16 cellular contexts compared by ENCODE assay signal in genomic region chr17:42136654-42137051, GRCh38. TPM values are rescaled to one million over a fixed set of nuclear protein-coding genes. Genes with fewer than 3 reads are reported as not detected.
A peak's percentile ranks its signal among the peaks of the same experiment; 100 is the strongest.
DNase-seq lines count a peak whose midpoint lies in the region; ATAC-seq, FAIRE-seq and TF ChIP-seq lines count a peak whose summit lies in the region.
"Had no signal": no experiment of that assay in that cellular context is flagged by ENCODE, and none has a peak within 500 bp of the region (broad histone marks: within the 10 kb centered on the region; RNA-seq: fewer than 3 reads in every experiment).

No MANE protein-coding gene starts in this region.

- H3K9me3 ChIP-seq in Peyer's patch = no peaks in the 10 kb centered on the region
- H3K9me3 ChIP-seq in HepG2 (ENCODE audit: low read length) = no peaks in the 10 kb centered on the region
- no peaks in the 10 kb centered on the region for H3K9me3 ChIP-seq in stomach
- H3K9me3 ChIP-seq: mucosa of descending colon had no signal

- in situ Hi-C loops in HepG2 (cut with HindIII; ENCODE audit: extremely low pct_ligation_motif_present, low pct_unique_long_range_greater_than_20kb) = no loop called here

- 97% methylated on average over 3 of the region's 3 CpGs for WGBS in HepG2 (ENCODE audit: low lambda C conversion rate)
- 50 to 73% (median 61%) methylated on average over 3 of the region's 3 CpGs for WGBS in stomach, 5 donors

- ATAC-seq in HepG2 (no peak), HG03571 (IDR thresholded peaks at IDR 0.05; ENCODE audit: unreplicated experiment) (no peak)

- no peaks in the 10 kb centered on the region for H3K27me3 ChIP-seq in Peyer's patch
- H3K27me3 ChIP-seq in HepG2 (ENCODE audit: control insufficient read depth in 1 of 2, insufficient read depth in 2 of 2, low read length in 2 of 2) = no peaks in the 10 kb centered on the region
- no peaks in the 10 kb centered on the region for H3K27me3 ChIP-seq in stomach

- POLR2A ChIA-PET in activated CD4-positive, alpha-beta memory T cell treated with anti-CD3 and anti-CD28 coated beads for 36 hours (lab: Charles Lee) = interaction anchor here (1.2 kb wide), 2 partner anchors 16 to 17 kb away, joined by 3 read pairs; no protein-coding TSS in a partner anchor
- POLR2A ChIA-PET in activated CD4-positive, alpha-beta memory T cell treated with anti-CD3 and anti-CD28 coated beads, Interleukin-2, amount 10 ng/mL, durations not matched to agents 7 days and 5 days (lab: Charles Lee) = interaction anchor here (1.2 to 4.4 kb wide), 4 partner anchors 14 to 24 kb away, joined by 3 to 15 read pairs (median 8); partner anchors contain the start of gene DHX58
- POLR2A ChIA-PET in HepG2 (lab: Yijun Ruan, JAX) = interaction anchor here (0.7 to 1.8 kb wide), 5 partner anchors 8 to 297 kb away, joined by 3 to 14 read pairs (median 6); partner anchors contain the start of gene KAT2A

- no peak for TF ChIP-seq CTCF in Peyer's patch (IDR thresholded peaks at IDR 0.05)
- no peak for TF ChIP-seq CTCF in HepG2 (CRISPR knock-in tag; IDR thresholded peaks at IDR 0.05)
- no peak for TF ChIP-seq CTCF in stomach (IDR thresholded peaks at IDR 0.05)

- H3K9ac ChIP-seq in HepG2 (ENCODE audit: insufficient read depth, low read depth, low read length) = no peak overlapping the region

- no peaks in the 10 kb centered on the region for H3K9me3 Mint-ChIP-seq in activated CD4-positive, alpha-beta memory T cell treated with anti-CD3 and anti-CD28 coated beads for 36 hours
- H3K9me3 Mint-ChIP-seq in activated CD4-positive, alpha-beta memory T cell treated with anti-CD3 and anti-CD28 coated beads, Interleukin-2, amount 10 ng/mL, durations not matched to agents 7 days and 5 days = no peaks in the 10 kb centered on the region
- H3K9me3 Mint-ChIP-seq: activated T-helper 1 cell treated with anti-CD3 and anti-CD28 coated beads, Interleukin-12 subunit alpha, Interleukin-12 subunit beta, Interleukin-2, Interleukin-4 antibody, amounts not matched to agents 30 ng/mL and 10 ng/mL and 1 ng/mL, durations not matched to agents 14 hours and 24 hours and 36 hours had no signal

- no peak for FAIRE-seq in HepG2 (lab: Jason Lieb, UNC)
- no peak for FAIRE-seq in GM12891 (lab: Jason Lieb, UNC)
- FAIRE-seq: bronchial epithelial cell had no signal

- no peak overlapping the region for H2AFZ ChIP-seq in HepG2 (ENCODE audit: low read length)

- no peak for TF ChIP-seq EP300 in HepG2 (IDR thresholded peaks at IDR 0.05; ENCODE audit: low read depth in 2 of 2, low read length in 2 of 2)
- TF ChIP-seq EP300 in HepG2 (CRISPR knock-in tag; IDR thresholded peaks at IDR 0.05; ENCODE audit: borderline replicate concordance) = no peak
- TF ChIP-seq EP300 in stomach (IDR thresholded peaks at IDR 0.05) = no peak

- H4K20me1 ChIP-seq in HepG2 (ENCODE audit: insufficient read depth, low read length) = peaks cover 3% of the 10 kb centered on the region

- no peak for TF ChIP-seq RAD21 in HepG2 (CRISPR knock-in tag; IDR thresholded peaks at IDR 0.05)

- no peak for DNase-seq in activated CD4-positive, alpha-beta memory T cell treated with anti-CD3 and anti-CD28 coated beads for 36 hours
- no peak for DNase-seq in activated CD4-positive, alpha-beta memory T cell treated with anti-CD3 and anti-CD28 coated beads, Interleukin-2, amount 10 ng/mL, durations not matched to agents 7 days and 5 days
- no peak for DNase-seq in Peyer's patch
- no peak for DNase-seq in HepG2 (ENCODE audit: low spot score)
- no peak for DNase-seq in stomach
- DNase-seq in GM12891 (ENCODE audit: insufficient read length, low spot score) = no peak
- DNase-seq in NOMO-1 treated with DMSO at 0.1 percent for 48 hours (lab: John Stamatoyannopoulos, UW; ENCODE audit: unreplicated experiment) = no peak
- DNase-seq: mucosa of descending colon, NCI-H1092 treated with DMSO at 0.1 percent for 48 hours, NCI-H446, SIG-M5 had no signal

- no peaks in the 10 kb centered on the region for H3K27me3 Mint-ChIP-seq in activated CD4-positive, alpha-beta memory T cell treated with anti-CD3 and anti-CD28 coated beads for 36 hours
- H3K27me3 Mint-ChIP-seq in activated CD4-positive, alpha-beta memory T cell treated with anti-CD3 and anti-CD28 coated beads, Interleukin-2, amount 10 ng/mL, durations not matched to agents 7 days and 5 days = no peaks in the 10 kb centered on the region

- H3K36me3 ChIP-seq in Peyer's patch (peaks cover 0 to 18% (median 0%) of the 10 kb centered on the region in 3 donors), HepG2 (replicated peaks in 1 of 2; ENCODE audit: control insufficient read depth in 1 of 2, insufficient read depth in 2 of 2, low read length in 2 of 2) (peaks cover 9 to 44% of the 10 kb centered on the region in 2 experiments; a peak in 4 of 5 replicates), stomach (peaks cover 7 to 27% (median 14%) of the 10 kb centered on the region in 4 donors)

- TF ChIP-seq POLR2A in Peyer's patch (IDR thresholded peaks at IDR 0.05) (no peak), HepG2 (IDR thresholded peaks at IDR 0.05; ENCODE audit: insufficient read depth in 1 of 2, low read depth in 2 of 2, low read length in 2 of 2) (no peak), stomach (IDR thresholded peaks at IDR 0.05) (no peak), GM12891 (IDR thresholded peaks at IDR 0.05; ENCODE audit: low read depth, low read length) (no peak)

- no TSS peak for BruUV-seq in HepG2 (replicated peaks; lab: Mats Ljungman, UMichigan)

- peaks cover 18% of the 10 kb centered on the region for H3K36me3 Mint-ChIP-seq in activated CD4-positive, alpha-beta memory T cell treated with anti-CD3 and anti-CD28 coated beads for 36 hours
- H3K36me3 Mint-ChIP-seq in activated CD4-positive, alpha-beta memory T cell treated with anti-CD3 and anti-CD28 coated beads, Interleukin-2, amount 10 ng/mL, durations not matched to agents 7 days and 5 days (ENCODE audit: low read depth) = peaks cover 33% of the 10 kb centered on the region

- H3K4me1 ChIP-seq in Peyer's patch (peaks cover 3 to 71% (median 43%) of the 10 kb centered on the region in 4 donors), HepG2 (ENCODE audit: insufficient read depth, low read length) (peaks cover 43% of the 10 kb centered on the region), stomach (peaks cover 75 to 93% (median 84%) of the 10 kb centered on the region in 4 donors)

- H3K4me1 Mint-ChIP-seq in activated CD4-positive, alpha-beta memory T cell treated with anti-CD3 and anti-CD28 coated beads for 36 hours (ENCODE audit: low read depth) = peaks cover 64% of the 10 kb centered on the region
- H3K4me1 Mint-ChIP-seq in activated CD4-positive, alpha-beta memory T cell treated with anti-CD3 and anti-CD28 coated beads, Interleukin-2, amount 10 ng/mL, durations not matched to agents 7 days and 5 days = peaks cover 46% of the 10 kb centered on the region

- intact Hi-C loops in activated CD4-positive, alpha-beta memory T cell treated with anti-CD3 and anti-CD28 coated beads for 36 hours (cut with micrococcal nuclease) = no loop called here
- intact Hi-C loops in HepG2 (cut with micrococcal nuclease; ENCODE audit: unreplicated experiment) (no loop called here), stomach (cut with DNase I; ENCODE audit: low total_unique reads) (no loop called here)

- H3K4me3 ChIP-seq in Peyer's patch = peak overlapping the region in 2 of 4 donors; percentile 21 to 31
- no peak overlapping the region for H3K4me3 ChIP-seq in HepG2 (replicated peaks in 1 of 3; ENCODE audit: insufficient read depth in 1 of 3, low read depth in 2 of 3, low read length in 3 of 3)
- peak overlapping the region in 3 of 4 donors; percentile 1 to 32 (median 26) for H3K4me3 ChIP-seq in stomach
- H3K4me3 ChIP-seq: mucosa of descending colon had no signal

- CTCF ChIA-PET in activated CD4-positive, alpha-beta memory T cell treated with anti-CD3 and anti-CD28 coated beads for 36 hours (lab: Charles Lee) = interaction anchor here (1.5 to 2.3 kb wide), 2 partner anchors 19 to 45 kb away, joined by 4 to 10 read pairs; no protein-coding TSS in a partner anchor
- CTCF ChIA-PET in activated CD4-positive, alpha-beta memory T cell treated with anti-CD3 and anti-CD28 coated beads, Interleukin-2, amount 10 ng/mL, durations not matched to agents 7 days and 5 days (lab: Charles Lee) = interaction anchor here (1.0 to 1.1 kb wide), 2 partner anchors 45 to 48 kb away, joined by 3 read pairs; no protein-coding TSS in a partner anchor
- CTCF ChIA-PET in HepG2 (lab: Yijun Ruan, JAX; ENCODE audit: low intra/inter-chr PET ratio, low total read pairs) = no interaction called here

- H3K27ac ChIP-seq in Peyer's patch (peak overlapping the region; percentile 66 to 86 (median 80)), HepG2 (ENCODE audit: extremely low read length, insufficient read depth, low read length) (peak overlapping the region; percentile 56), stomach (peak overlapping the region; percentile 81 to 95 (median 84))

- peak overlapping the region; percentile 69 for H3K27ac Mint-ChIP-seq in activated CD4-positive, alpha-beta memory T cell treated with anti-CD3 and anti-CD28 coated beads for 36 hours
- H3K27ac Mint-ChIP-seq in activated CD4-positive, alpha-beta memory T cell treated with anti-CD3 and anti-CD28 coated beads, Interleukin-2, amount 10 ng/mL, durations not matched to agents 7 days and 5 days = no peak overlapping the region
- H3K27ac Mint-ChIP-seq: activated T-helper 1 cell treated with anti-CD3 and anti-CD28 coated beads, Interleukin-12 subunit alpha, Interleukin-12 subunit beta, Interleukin-2, Interleukin-4 antibody, amounts not matched to agents 30 ng/mL and 10 ng/mL and 1 ng/mL, durations not matched to agents 14 hours and 24 hours and 36 hours had no signal

- no peak overlapping the region for H3K4me3 Mint-ChIP-seq in activated CD4-positive, alpha-beta memory T cell treated with anti-CD3 and anti-CD28 coated beads for 36 hours
- no peak overlapping the region for H3K4me3 Mint-ChIP-seq in activated CD4-positive, alpha-beta memory T cell treated with anti-CD3 and anti-CD28 coated beads, Interleukin-2, amount 10 ng/mL, durations not matched to agents 7 days and 5 days
- H3K4me3 Mint-ChIP-seq: activated T-helper 1 cell treated with anti-CD3 and anti-CD28 coated beads, Interleukin-12 subunit alpha, Interleukin-12 subunit beta, Interleukin-2, Interleukin-4 antibody, amounts not matched to agents 30 ng/mL and 10 ng/mL and 1 ng/mL, durations not matched to agents 14 hours and 24 hours and 36 hours had no signal

- H3K79me2 ChIP-seq in HepG2 (ENCODE audit: insufficient read depth, low read length) = peaks cover 77% of the 10 kb centered on the region

- H3K4me2 ChIP-seq in HepG2 (ENCODE audit: low read depth, low read length) = no peak overlapping the region

RNA-seq across cellular contexts. Expression of gene HSPB9, which starts 14.0 kb away (rescaled TPM):
- total RNA-seq in activated CD4-positive, alpha-beta memory T cell treated with anti-CD3 and anti-CD28 coated beads for 36 hours = not detected
- total RNA-seq in activated CD4-positive, alpha-beta memory T cell treated with anti-CD3 and anti-CD28 coated beads, Interleukin-2, amount 10 ng/mL, durations not matched to agents 7 days and 5 days = under 1 TPM in 1 of 2 experiments, not detected in 1; 0.18 TPM
- total RNA-seq in Peyer's patch (not detected), HepG2 (2016; rRNA removed; fragmentation: Illumina TruSeq; extraction: Trizol) (0.13 and 0.24 TPM in 2 replicates), stomach (not detected)
- not detected in 2 replicates for total RNA-seq in HepG2 (2016; cell fraction: cytosol; rRNA removed; fragmentation: Illumina TruSeq; extraction: Trizol; ENCODE audit: low read depth)
- 0.09 and 0.24 TPM in 2 replicates for total RNA-seq in HepG2 (2016; cell fraction: insoluble cytoplasmic fraction; rRNA removed; fragmentation: Illumina TruSeq; extraction: Trizol)
- total RNA-seq in HepG2 (2016; cell fraction: membrane; rRNA removed; fragmentation: Illumina TruSeq; extraction: Trizol) = 0.14 and 0.19 TPM in 2 replicates
- 0.25 TPM in 1 of 2 replicates, not detected in the other for total RNA-seq in HepG2 (2016; cell fraction: nucleus; rRNA removed; fragmentation: Illumina TruSeq; extraction: Trizol)
- polyA plus RNA-seq in HepG2 (2011; rRNA removed) (0.05 and 0.31 TPM in 2 replicates), stomach (under 1 TPM; 0.25 to 0.61 (median 0.35) TPM)
- 0.07 and 0.10 TPM in 2 replicates for polyA plus RNA-seq in HepG2 (2011; cell fraction: cytosol; rRNA removed)
- polyA plus RNA-seq in HepG2 (2011; cell fraction: nucleus; rRNA removed) = 0.66 and 1.2 TPM in 2 replicates
- polyA plus RNA-seq in HepG2 (2012) = 0.28 and 0.44 TPM in 2 replicates
- not detected in 2 replicates for polyA plus RNA-seq in HepG2 (2016; cell fraction: cytosol; fragmentation: Illumina TruSeq; extraction: Trizol; ENCODE audit: low read depth)
- not detected in 2 replicates for polyA plus RNA-seq in HepG2 (2016; cell fraction: insoluble cytoplasmic fraction; fragmentation: Illumina TruSeq; extraction: Trizol; ENCODE audit: low read depth)
- 0.09 and 0.14 TPM in 2 replicates for polyA plus RNA-seq in HepG2 (2016; cell fraction: membrane; fragmentation: Illumina TruSeq; extraction: Trizol; ENCODE audit: low read depth)
- 0.55 and 0.56 TPM in 2 replicates for polyA plus RNA-seq in HepG2 (2016; cell fraction: nucleus; fragmentation: Illumina TruSeq; extraction: Trizol; ENCODE audit: insufficient read depth, low read depth)
- polyA minus RNA-seq in HepG2 (2011; rRNA and poly(A)+ RNA removed; ENCODE audit: low replicate concordance) = 0.22 TPM in 1 of 2 replicates, not detected in the other
- not detected in 2 replicates for polyA minus RNA-seq in HepG2 (2011; cell fraction: cytosol; rRNA and poly(A)+ RNA removed)
- polyA minus RNA-seq in HepG2 (2011; cell fraction: nucleus; rRNA and poly(A)+ RNA removed) = not detected in 2 replicates
- polyA plus RNA-seq in GM12891 (2012; ENCODE audit: low read depth, missing spikeins) = 0.14 TPM
- total RNA-seq: activated T-helper 1 cell treated with anti-CD3 and anti-CD28 coated beads, Interleukin-12 subunit alpha, Interleukin-12 subunit beta, Interleukin-2, Interleukin-4 antibody, amounts not matched to agents 30 ng/mL and 10 ng/mL and 1 ng/mL, durations not matched to agents 14 hours and 24 hours and 36 hours; bronchial epithelial cell; epithelial cell of proximal tubule; renal cortical epithelial cell had no signal

RNA-seq across cellular contexts. Expression of gene KAT2A, which starts 15.5 kb away (rescaled TPM):
- 10 to 100 TPM; 38.6 to 41.0 TPM for total RNA-seq in activated CD4-positive, alpha-beta memory T cell treated with anti-CD3 and anti-CD28 coated beads for 36 hours
- total RNA-seq in activated CD4-positive, alpha-beta memory T cell treated with anti-CD3 and anti-CD28 coated beads, Interleukin-2, amount 10 ng/mL, durations not matched to agents 7 days and 5 days = 10 to 100 TPM; 25.7 to 26.7 TPM
- total RNA-seq in Peyer's patch (100 to 1,000 TPM in 1 of 4 donors, 10 to 100 TPM in 2, 1 to 10 TPM in 1; 9.8 to 172 (median 38.4) TPM), HepG2 (2016; rRNA removed; fragmentation: Illumina TruSeq; extraction: Trizol) (20.2 and 29.1 TPM in 2 replicates), stomach (100 to 1,000 TPM in 1 of 5 donors, 10 to 100 TPM in 4; 10.1 to 114 (median 74.7) TPM)
- 4.7 and 4.9 TPM in 2 replicates for total RNA-seq in HepG2 (2016; cell fraction: cytosol; rRNA removed; fragmentation: Illumina TruSeq; extraction: Trizol; ENCODE audit: low read depth)
- total RNA-seq in HepG2 (2016; cell fraction: insoluble cytoplasmic fraction; rRNA removed; fragmentation: Illumina TruSeq; extraction: Trizol) = 16.6 and 30.9 TPM in 2 replicates
- total RNA-seq in HepG2 (2016; cell fraction: membrane; rRNA removed; fragmentation: Illumina TruSeq; extraction: Trizol) = 7.0 and 9.1 TPM in 2 replicates
- total RNA-seq in HepG2 (2016; cell fraction: nucleus; rRNA removed; fragmentation: Illumina TruSeq; extraction: Trizol) = 51.9 and 59.6 TPM in 2 replicates
- polyA plus RNA-seq in HepG2 (2011; rRNA removed) (90.4 and 126 TPM in 2 replicates), stomach (10 to 100 TPM; 25.0 to 90.2 (median 29.3) TPM)
- polyA plus RNA-seq in HepG2 (2011; cell fraction: cytosol; rRNA removed) = 13.5 and 18.5 TPM in 2 replicates
- 978 and 1,153 TPM in 2 replicates for polyA plus RNA-seq in HepG2 (2011; cell fraction: nucleus; rRNA removed)
- 38.7 and 62.0 TPM in 2 replicates for polyA plus RNA-seq in HepG2 (2012)
- polyA plus RNA-seq in HepG2 (2016; cell fraction: cytosol; fragmentation: Illumina TruSeq; extraction: Trizol; ENCODE audit: low read depth) = 3.5 and 4.1 TPM in 2 replicates
- polyA plus RNA-seq in HepG2 (2016; cell fraction: insoluble cytoplasmic fraction; fragmentation: Illumina TruSeq; extraction: Trizol; ENCODE audit: low read depth) = 24.7 and 33.4 TPM in 2 replicates
- 7.9 and 9.2 TPM in 2 replicates for polyA plus RNA-seq in HepG2 (2016; cell fraction: membrane; fragmentation: Illumina TruSeq; extraction: Trizol; ENCODE audit: low read depth)
- 347 and 353 TPM in 2 replicates for polyA plus RNA-seq in HepG2 (2016; cell fraction: nucleus; fragmentation: Illumina TruSeq; extraction: Trizol; ENCODE audit: insufficient read depth, low read depth)
- 33.5 and 71.7 TPM in 2 replicates for polyA minus RNA-seq in HepG2 (2011; rRNA and poly(A)+ RNA removed; ENCODE audit: low replicate concordance)
- polyA minus RNA-seq in HepG2 (2011; cell fraction: cytosol; rRNA and poly(A)+ RNA removed) = 7.8 and 9.6 TPM in 2 replicates
- polyA minus RNA-seq in HepG2 (2011; cell fraction: nucleus; rRNA and poly(A)+ RNA removed) = 54.6 and 61.9 TPM in 2 replicates
- 25.3 TPM for polyA plus RNA-seq in GM12891 (2012; ENCODE audit: low read depth, missing spikeins)

RNA-seq across cellular contexts. Expression of gene RAB5C, which starts 18.1 kb away (rescaled TPM):
- total RNA-seq in activated CD4-positive, alpha-beta memory T cell treated with anti-CD3 and anti-CD28 coated beads for 36 hours = 10 to 100 TPM; 47.8 to 52.4 TPM
- total RNA-seq in activated CD4-positive, alpha-beta memory T cell treated with anti-CD3 and anti-CD28 coated beads, Interleukin-2, amount 10 ng/mL, durations not matched to agents 7 days and 5 days = 10 to 100 TPM; 95.8 to 97.3 TPM
- total RNA-seq in Peyer's patch = 100 to 1,000 TPM in 2 of 4 donors, 10 to 100 TPM in 2; 80.9 to 153 (median 116) TPM
- total RNA-seq in HepG2 (2016; rRNA removed; fragmentation: Illumina TruSeq; extraction: Trizol) = 110 and 136 TPM in 2 replicates
- total RNA-seq in HepG2 (2016; cell fraction: cytosol; rRNA removed; fragmentation: Illumina TruSeq; extraction: Trizol; ENCODE audit: low read depth) = 61.7 and 72.3 TPM in 2 replicates
- 112 and 128 TPM in 2 replicates for total RNA-seq in HepG2 (2016; cell fraction: insoluble cytoplasmic fraction; rRNA removed; fragmentation: Illumina TruSeq; extraction: Trizol)
- total RNA-seq in HepG2 (2016; cell fraction: membrane; rRNA removed; fragmentation: Illumina TruSeq; extraction: Trizol) = 97.4 and 130 TPM in 2 replicates
- total RNA-seq in HepG2 (2016; cell fraction: nucleus; rRNA removed; fragmentation: Illumina TruSeq; extraction: Trizol) = 58.3 and 58.4 TPM in 2 replicates
- polyA plus RNA-seq in HepG2 (2011; rRNA removed) = 123 and 129 TPM in 2 replicates
- 151 and 173 TPM in 2 replicates for polyA plus RNA-seq in HepG2 (2011; cell fraction: cytosol; rRNA removed)
- 63.1 and 63.8 TPM in 2 replicates for polyA plus RNA-seq in HepG2 (2011; cell fraction: nucleus; rRNA removed)
- polyA plus RNA-seq in HepG2 (2012) = 88.1 and 94.6 TPM in 2 replicates
- 121 and 161 TPM in 2 replicates for polyA plus RNA-seq in HepG2 (2016; cell fraction: cytosol; fragmentation: Illumina TruSeq; extraction: Trizol; ENCODE audit: low read depth)
- polyA plus RNA-seq in HepG2 (2016; cell fraction: insoluble cytoplasmic fraction; fragmentation: Illumina TruSeq; extraction: Trizol; ENCODE audit: low read depth) = 256 and 287 TPM in 2 replicates
- polyA plus RNA-seq in HepG2 (2016; cell fraction: membrane; fragmentation: Illumina TruSeq; extraction: Trizol; ENCODE audit: low read depth) = 158 and 192 TPM in 2 replicates
- polyA plus RNA-seq in HepG2 (2016; cell fraction: nucleus; fragmentation: Illumina TruSeq; extraction: Trizol; ENCODE audit: insufficient read depth, low read depth) = 155 and 165 TPM in 2 replicates
- 69.9 and 105 TPM in 2 replicates for polyA minus RNA-seq in HepG2 (2011; rRNA and poly(A)+ RNA removed; ENCODE audit: low replicate concordance)
- 30.2 and 31.4 TPM in 2 replicates for polyA minus RNA-seq in HepG2 (2011; cell fraction: cytosol; rRNA and poly(A)+ RNA removed)
- polyA minus RNA-seq in HepG2 (2011; cell fraction: nucleus; rRNA and poly(A)+ RNA removed) = 15.9 and 19.8 TPM in 2 replicates
- total RNA-seq in stomach = 100 to 1,000 TPM in 1 of 5 donors, 10 to 100 TPM in 4; 26.8 to 105 (median 69.2) TPM
- 100 to 1,000 TPM in 2 of 3 donors, 10 to 100 TPM in 1; 67.0 to 225 (median 170) TPM for polyA plus RNA-seq in stomach
- 58.1 TPM for polyA plus RNA-seq in GM12891 (2012; ENCODE audit: low read depth, missing spikeins)

RNA-seq across cellular contexts. Expression of gene DHX58, which starts 24.1 kb away (rescaled TPM):
- 10 to 100 TPM; 38.1 to 38.4 TPM for total RNA-seq in activated CD4-positive, alpha-beta memory T cell treated with anti-CD3 and anti-CD28 coated beads for 36 hours
- total RNA-seq in activated CD4-positive, alpha-beta memory T cell treated with anti-CD3 and anti-CD28 coated beads, Interleukin-2, amount 10 ng/mL, durations not matched to agents 7 days and 5 days = 10 to 100 TPM; 97.0 to 97.3 TPM
- 10 to 100 TPM; 12.8 to 24.8 (median 18.4) TPM for total RNA-seq in Peyer's patch
- 3.9 and 6.7 TPM in 2 replicates for total RNA-seq in HepG2 (2016; rRNA removed; fragmentation: Illumina TruSeq; extraction: Trizol)
- 1.6 TPM in 2 replicates for total RNA-seq in HepG2 (2016; cell fraction: cytosol; rRNA removed; fragmentation: Illumina TruSeq; extraction: Trizol; ENCODE audit: low read depth)
- 4.7 and 7.5 TPM in 2 replicates for total RNA-seq in HepG2 (2016; cell fraction: insoluble cytoplasmic fraction; rRNA removed; fragmentation: Illumina TruSeq; extraction: Trizol)
- 2.1 and 3.5 TPM in 2 replicates for total RNA-seq in HepG2 (2016; cell fraction: membrane; rRNA removed; fragmentation: Illumina TruSeq; extraction: Trizol)
- 6.4 and 10.0 TPM in 2 replicates for total RNA-seq in HepG2 (2016; cell fraction: nucleus; rRNA removed; fragmentation: Illumina TruSeq; extraction: Trizol)
- polyA plus RNA-seq in HepG2 (2011; rRNA removed) = 7.8 and 13.5 TPM in 2 replicates
- 5.7 TPM in 2 replicates for polyA plus RNA-seq in HepG2 (2011; cell fraction: cytosol; rRNA removed)
- polyA plus RNA-seq in HepG2 (2011; cell fraction: nucleus; rRNA removed) = 29.5 and 34.5 TPM in 2 replicates
- 4.3 and 5.5 TPM in 2 replicates for polyA plus RNA-seq in HepG2 (2012)
- 0.87 and 1.1 TPM in 2 replicates for polyA plus RNA-seq in HepG2 (2016; cell fraction: cytosol; fragmentation: Illumina TruSeq; extraction: Trizol; ENCODE audit: low read depth)
- 3.0 and 5.2 TPM in 2 replicates for polyA plus RNA-seq in HepG2 (2016; cell fraction: insoluble cytoplasmic fraction; fragmentation: Illumina TruSeq; extraction: Trizol; ENCODE audit: low read depth)
- polyA plus RNA-seq in HepG2 (2016; cell fraction: membrane; fragmentation: Illumina TruSeq; extraction: Trizol; ENCODE audit: low read depth) = 1.7 and 1.9 TPM in 2 replicates
- 16.3 and 17.6 TPM in 2 replicates for polyA plus RNA-seq in HepG2 (2016; cell fraction: nucleus; fragmentation: Illumina TruSeq; extraction: Trizol; ENCODE audit: insufficient read depth, low read depth)
- polyA minus RNA-seq in HepG2 (2011; rRNA and poly(A)+ RNA removed; ENCODE audit: low replicate concordance) = 0.58 and 15.8 TPM in 2 replicates
- 1.7 and 2.0 TPM in 2 replicates for polyA minus RNA-seq in HepG2 (2011; cell fraction: cytosol; rRNA and poly(A)+ RNA removed)
- polyA minus RNA-seq in HepG2 (2011; cell fraction: nucleus; rRNA and poly(A)+ RNA removed) = 6.4 and 9.6 TPM in 2 replicates
- 10 to 100 TPM in 2 of 5 donors, 1 to 10 TPM in 3; 3.2 to 21.9 (median 9.8) TPM for total RNA-seq in stomach
- polyA plus RNA-seq in stomach = 10 to 100 TPM; 15.1 to 23.4 (median 20.3) TPM
- 21.0 TPM for polyA plus RNA-seq in GM12891 (2012; ENCODE audit: low read depth, missing spikeins)

RNA-seq across cellular contexts. Expression of gene ZNF385C, which starts 38.4 kb away (rescaled TPM):
- under 1 TPM in 1 of 2 experiments, not detected in 1; 0.10 TPM for total RNA-seq in activated CD4-positive, alpha-beta memory T cell treated with anti-CD3 and anti-CD28 coated beads for 36 hours
- not detected for total RNA-seq in activated CD4-positive, alpha-beta memory T cell treated with anti-CD3 and anti-CD28 coated beads, Interleukin-2, amount 10 ng/mL, durations not matched to agents 7 days and 5 days
- 1 to 10 TPM in 1 of 4 donors, under 1 TPM in 1, not detected in 2; 0.53 to 1.3 TPM for total RNA-seq in Peyer's patch
- 2.3 TPM in 2 replicates for total RNA-seq in HepG2 (2016; rRNA removed; fragmentation: Illumina TruSeq; extraction: Trizol)
- 0.40 and 0.71 TPM in 2 replicates for total RNA-seq in HepG2 (2016; cell fraction: cytosol; rRNA removed; fragmentation: Illumina TruSeq; extraction: Trizol; ENCODE audit: low read depth)
- 1.8 and 2.2 TPM in 2 replicates for total RNA-seq in HepG2 (2016; cell fraction: insoluble cytoplasmic fraction; rRNA removed; fragmentation: Illumina TruSeq; extraction: Trizol)
- total RNA-seq in HepG2 (2016; cell fraction: membrane; rRNA removed; fragmentation: Illumina TruSeq; extraction: Trizol) = 1.9 and 2.0 TPM in 2 replicates
- 0.97 and 1.3 TPM in 2 replicates for total RNA-seq in HepG2 (2016; cell fraction: nucleus; rRNA removed; fragmentation: Illumina TruSeq; extraction: Trizol)
- 5.8 and 6.1 TPM in 2 replicates for polyA plus RNA-seq in HepG2 (2011; rRNA removed)
- polyA plus RNA-seq in HepG2 (2011; cell fraction: cytosol; rRNA removed) = 5.6 and 6.2 TPM in 2 replicates
- polyA plus RNA-seq in HepG2 (2011; cell fraction: nucleus; rRNA removed) = 5.3 and 5.6 TPM in 2 replicates
- polyA plus RNA-seq in HepG2 (2012) = 1.7 and 2.5 TPM in 2 replicates
- polyA plus RNA-seq in HepG2 (2016; cell fraction: cytosol; fragmentation: Illumina TruSeq; extraction: Trizol; ENCODE audit: low read depth) = 1.2 and 1.3 TPM in 2 replicates
- polyA plus RNA-seq in HepG2 (2016; cell fraction: insoluble cytoplasmic fraction; fragmentation: Illumina TruSeq; extraction: Trizol; ENCODE audit: low read depth) = 5.4 TPM in 2 replicates
- polyA plus RNA-seq in HepG2 (2016; cell fraction: membrane; fragmentation: Illumina TruSeq; extraction: Trizol; ENCODE audit: low read depth) = 3.7 and 3.8 TPM in 2 replicates
- polyA plus RNA-seq in HepG2 (2016; cell fraction: nucleus; fragmentation: Illumina TruSeq; extraction: Trizol; ENCODE audit: insufficient read depth, low read depth) = 4.1 and 4.5 TPM in 2 replicates
- 0.35 and 3.6 TPM in 2 replicates for polyA minus RNA-seq in HepG2 (2011; rRNA and poly(A)+ RNA removed; ENCODE audit: low replicate concordance)
- 1.4 and 2.5 TPM in 2 replicates for polyA minus RNA-seq in HepG2 (2011; cell fraction: cytosol; rRNA and poly(A)+ RNA removed)
- 0.52 and 0.99 TPM in 2 replicates for polyA minus RNA-seq in HepG2 (2011; cell fraction: nucleus; rRNA and poly(A)+ RNA removed)
- under 1 TPM in 1 of 5 donors, not detected in 4; 0.87 TPM for total RNA-seq in stomach
- polyA plus RNA-seq in stomach = 1 to 10 TPM in 1 of 3 donors, under 1 TPM in 2; 0.31 to 1.4 (median 0.53) TPM
- 1.1 TPM for polyA plus RNA-seq in GM12891 (2012; ENCODE audit: low read depth, missing spikeins)
- total RNA-seq: activated T-helper 1 cell treated with anti-CD3 and anti-CD28 coated beads, Interleukin-12 subunit alpha, Interleukin-12 subunit beta, Interleukin-2, Interleukin-4 antibody, amounts not matched to agents 30 ng/mL and 10 ng/mL and 1 ng/mL, durations not matched to agents 14 hours and 24 hours and 36 hours; epithelial cell of proximal tubule had no signal

Comparison
In these comparisons a context has a peak if more than half of its experiments do, and no peak if none do; other contexts are left out.
1. H3K4me3 ChIP-seq: peak in stomach (3 of 4); none in HepG2 (0 of 3).
2. Peak in every context shown above with its lines, with median percentiles within 50 percentile points of each other: H3K27ac ChIP-seq.